8 cellular contexts compared by ENCODE assay signal in the genomic region with DNA sequence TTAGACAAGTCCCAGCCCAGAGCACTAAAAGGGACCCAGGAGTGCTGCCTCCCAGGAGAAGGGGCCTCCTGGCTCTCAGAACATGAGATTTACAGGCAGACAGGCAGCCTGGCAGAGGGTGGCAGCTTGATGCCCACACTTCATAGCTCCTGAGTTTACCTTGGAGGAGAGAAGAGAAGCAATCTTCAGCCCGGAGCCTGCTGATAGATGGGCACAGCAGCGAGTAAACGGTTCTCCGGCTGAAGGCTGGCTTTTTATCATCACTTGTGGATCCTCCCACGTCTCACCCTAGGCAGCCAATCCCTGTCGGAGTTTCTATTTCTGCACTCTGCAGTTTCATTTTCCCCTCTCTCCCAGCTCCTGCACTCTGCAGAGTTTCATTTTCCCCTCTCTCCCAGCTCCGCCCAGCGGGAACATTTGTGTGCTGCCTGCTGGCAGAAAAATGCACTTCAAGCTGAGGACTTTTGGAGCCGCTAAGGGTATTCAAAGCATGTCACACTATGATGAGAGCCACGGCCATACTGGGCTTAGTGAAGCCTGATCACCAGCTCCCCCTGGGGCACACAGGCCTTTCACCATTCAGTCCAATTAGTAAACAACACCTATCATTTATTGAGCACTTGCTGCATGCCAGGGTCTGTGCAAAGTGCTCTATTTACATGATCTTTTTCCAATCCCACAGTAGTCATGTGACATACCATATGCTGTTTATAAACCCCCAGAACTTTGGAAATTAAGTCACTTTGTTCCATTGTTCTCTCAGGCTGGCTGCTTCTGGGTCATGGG. TPM values are rescaled to one million over a fixed set of nuclear protein-coding genes. Genes with fewer than 3 reads are reported as not detected.
DNase-seq lines count a peak whose midpoint lies in the region; ATAC-seq and TF ChIP-seq lines count a peak whose summit lies in the region.

A gene with protein sequence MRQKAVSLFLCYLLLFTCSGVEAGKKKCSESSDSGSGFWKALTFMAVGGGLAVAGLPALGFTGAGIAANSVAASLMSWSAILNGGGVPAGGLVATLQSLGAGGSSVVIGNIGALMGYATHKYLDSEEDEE (minus strand): TSS at position 229 of the 786 bp plus-strand sequence. CDS start 2,878 bp downstream, outside the sequence.

- ATAC-seq in GM18870 (IDR thresholded peaks at IDR 0.05; ENCODE audit: unreplicated experiment) (peak; percentile 79), HG03175 (IDR thresholded peaks at IDR 0.05; ENCODE audit: unreplicated experiment) (peak; percentile 83)
- ATAC-seq in activated CD4-positive, CD25-positive, alpha-beta regulatory T cell treated with anti-CD3 and anti-CD28 coated beads, Interleukin-2, amount 50 U/mL, for 24 hours = peak; percentile 94 to 95

- H3K4me3 ChIP-seq in kidney epithelial cell (ENCODE audit: low read depth, low read length) = peak within 1 kb of the TSS; percentile 33

- DNase-seq in AG08396 (ENCODE audit: low spot score) = peak; percentile 94
- DNase-seq in NCI-H446 (lab: John Stamatoyannopoulos, UW) = peak; percentile 79 to 93
- peak; percentile 94 for DNase-seq in cerebellum (ENCODE audit: low spot score)
- DNase-seq in kidney epithelial cell (ENCODE audit: low read depth) = peak; percentile 89
- peak; percentile 78 for DNase-seq in stimulated activated CD4-positive, alpha-beta T cell treated with anti-CD3 and anti-CD28 coated beads, Interleukin-15, amount 100 ng/mL, for 24 hours

- no peaks in the 10 kb centered on the region for H3K27me3 ChIP-seq in kidney epithelial cell (ENCODE audit: control insufficient read depth, insufficient read depth, low read length)

- H3K36me3 ChIP-seq in kidney epithelial cell (ENCODE audit: control insufficient read depth, insufficient read depth, low read length) = no peaks in the 10 kb centered on the region

- TF ChIP-seq CTCF in kidney epithelial cell (IDR thresholded peaks at IDR 0.05; ENCODE audit: insufficient read depth, low read length, poor library complexity, severe bottlenecking) = peak; percentile 27

RNA-seq across cellular contexts. Expression of the gene that starts here (rescaled TPM):
- total RNA-seq in cerebellum = 12.8 TPM
- total RNA-seq in kidney epithelial cell = 42.1 and 53.9 TPM in 2 replicates

Comparison
In these comparisons a context has a peak if more than half of its experiments do, and no peak if none do; other contexts are left out.
1. Peak in every context shown above with its lines: DNase-seq, ATAC-seq and H3K4me3 ChIP-seq.